In the genomic region with DNA sequence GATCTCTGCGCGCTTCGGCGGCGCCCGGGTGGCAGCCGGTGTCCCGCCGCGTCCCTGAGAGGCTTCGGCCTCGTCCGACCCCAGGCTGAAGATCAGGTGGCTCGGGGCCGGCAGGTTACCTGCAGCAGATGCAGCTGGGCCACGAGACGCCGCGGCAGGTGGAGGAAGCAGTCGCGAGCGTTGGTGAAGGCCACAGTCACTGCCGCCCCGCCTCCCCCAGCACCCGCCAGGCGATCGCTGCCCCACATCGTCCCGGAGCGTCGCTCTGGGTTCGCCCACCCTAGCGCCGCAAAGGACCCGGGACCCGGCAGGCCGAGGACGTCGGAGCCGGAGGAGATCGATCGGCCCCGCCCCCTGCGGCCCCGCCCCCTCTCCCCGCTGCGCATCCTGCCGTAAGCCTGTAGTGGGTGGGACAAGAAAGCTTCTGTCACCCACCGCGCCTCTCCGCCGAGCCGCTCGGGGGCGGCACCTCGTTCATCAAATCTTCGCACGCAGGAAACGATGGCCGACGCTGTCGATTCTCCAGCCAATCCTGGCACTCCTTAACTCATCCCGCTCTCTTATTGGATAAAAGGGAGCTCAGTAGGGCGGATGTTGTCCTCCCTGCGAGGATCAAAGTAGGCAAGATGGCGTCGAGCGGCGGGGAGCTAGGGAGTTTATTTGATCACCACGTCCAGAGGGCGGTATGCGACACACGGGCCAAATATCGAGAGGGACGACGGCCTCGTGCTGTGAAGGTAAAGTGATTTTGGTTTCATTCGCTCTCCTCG, we compare ENCODE assay signal across 8 cellular contexts.
A peak's percentile ranks its signal among the peaks of the same experiment; 100 is the strongest.
DNase-seq lines count a peak whose midpoint lies in the region; ATAC-seq and TF ChIP-seq lines count a peak whose summit lies in the region.

A gene (minus strand): TSS at position 333 of the 770 bp plus-strand sequence. CDS start 85 bp downstream, at position 248.
A gene (plus strand): TSS at position 608 of the 770 bp plus-strand sequence. CDS start 19 bp downstream, at position 627.

- H3K9me3 ChIP-seq in MM.1S (replicated peaks; ENCODE audit: insufficient read depth, low read length): no peaks in the 10 kb centered on the region

- H3K4me3 Mint-ChIP-seq in nephron progenitor cell: peak within 1 kb of the TSS; percentile 97
- H3K4me3 Mint-ChIP-seq in stimulated activated naive CD8-positive, alpha-beta T cell treated with anti-CD3 and anti-CD28 coated beads, Interleukin-15, amount 100 ng/mL, for 72 hours: peak within 1 kb of the TSS; percentile 97 to 98

- H3F3A ChIP-seq in MM.1S (ENCODE audit: insufficient read depth, low read length): peaks cover 14% of the 10 kb centered on the region

- no peaks in the 10 kb centered on the region for H3K9me3 Mint-ChIP-seq in nephron progenitor cell
- H3K9me3 Mint-ChIP-seq in stimulated activated naive CD8-positive, alpha-beta T cell treated with anti-CD3 and anti-CD28 coated beads, Interleukin-15, amount 100 ng/mL, for 72 hours: no peaks in the 10 kb centered on the region

- peak within 1 kb of the TSS; percentile 94 for H3K9ac ChIP-seq in MM.1S (ENCODE audit: low read length)

- peaks cover 5% of the 10 kb centered on the region for H3K4me1 ChIP-seq in MM.1S (ENCODE audit: low read length)

- H3K27ac ChIP-seq in MM.1S (ENCODE audit: low read length): peak within 1 kb of the TSS; percentile 92

- peak; percentile 93 for ATAC-seq in stimulated activated naive CD8-positive, alpha-beta T cell treated with anti-CD3 and anti-CD28 coated beads, Interleukin-15, amount 100 ng/mL, for 72 hours

- TF ChIP-seq CTCF in MM.1S (IDR thresholded peaks at IDR 0.05; ENCODE audit: low read length) (peak; percentile 53), nephron progenitor cell (IDR thresholded peaks at IDR 0.05) (no peak)

- peak within 1 kb of the TSS; percentile 75 for H3K4me2 ChIP-seq in MM.1S (ENCODE audit: low read depth, low read length)

- H3K4me3 ChIP-seq in MM.1S (ENCODE audit: low read length): peak within 1 kb of the TSS; percentile 98

- H3K9me2 ChIP-seq in MM.1S (replicated peaks; ENCODE audit: insufficient read depth, low read length): no peaks in the 10 kb centered on the region

- peak within 1 kb of the TSS; percentile 98 for H3K27ac Mint-ChIP-seq in nephron progenitor cell
- H3K27ac Mint-ChIP-seq in stimulated activated naive CD8-positive, alpha-beta T cell treated with anti-CD3 and anti-CD28 coated beads, Interleukin-15, amount 100 ng/mL, for 72 hours: peak within 1 kb of the TSS; percentile 97

- H3K79me2 ChIP-seq in MM.1S (ENCODE audit: low read length): peaks cover 52% of the 10 kb centered on the region

- no peaks in the 10 kb centered on the region for H4K20me1 ChIP-seq in MM.1S (ENCODE audit: insufficient read depth, low read length)

- peaks cover 14% of the 10 kb centered on the region for H3K36me3 Mint-ChIP-seq in nephron progenitor cell (ENCODE audit: low read depth)

- H3K27me3 Mint-ChIP-seq in nephron progenitor cell (ENCODE audit: low read depth, poor library complexity): no peaks in the 10 kb centered on the region
- no peaks in the 10 kb centered on the region for H3K27me3 Mint-ChIP-seq in stimulated activated naive CD8-positive, alpha-beta T cell treated with anti-CD3 and anti-CD28 coated beads, Interleukin-15, amount 100 ng/mL, for 72 hours

- H3K36me3 ChIP-seq in MM.1S (replicated peaks; ENCODE audit: insufficient read depth, low read length): peaks cover 6% of the 10 kb centered on the region; the same call in 1 of the 2 replicates

- peaks cover 30% of the 10 kb centered on the region for H3K4me1 Mint-ChIP-seq in nephron progenitor cell
- H3K4me1 Mint-ChIP-seq in stimulated activated naive CD8-positive, alpha-beta T cell treated with anti-CD3 and anti-CD28 coated beads, Interleukin-15, amount 100 ng/mL, for 72 hours: peaks cover 33% of the 10 kb centered on the region

- DNase-seq in GF-D8 (lab: John Stamatoyannopoulos, UW) (peak; percentile 99), HCEC 1CT (peak; percentile 99), MM.1S (peak; percentile 99), SIG-M5 (lab: John Stamatoyannopoulos, UW) (peak; percentile 96), activated gamma-delta T cell (lab: John Stamatoyannopoulos, UW) (peak; percentile 95), fibroblast of the conjunctiva (ENCODE audit: low read depth) (peak; percentile 98), nephron progenitor cell (peak; percentile 92)
- DNase-seq in stimulated activated naive CD8-positive, alpha-beta T cell treated with anti-CD3 and anti-CD28 coated beads, Interleukin-15, amount 100 ng/mL, for 72 hours: peak; percentile 94 to 98

- H2AFZ ChIP-seq in MM.1S (ENCODE audit: low read length): peak within 1 kb of the TSS; percentile 95

- H3K27me3 ChIP-seq in MM.1S (replicated peaks; ENCODE audit: insufficient read depth, low read length): no peaks in the 10 kb centered on the region

Comparison
In these comparisons a context has a peak if more than half of its experiments do, and no peak if none do; other contexts are left out.
1. Peak in every context shown above with its lines: DNase-seq, ATAC-seq, H3K4me3 ChIP-seq and H3K27ac ChIP-seq.